Comparison of ENCODE assay signal across 8 cellular contexts in the genomic region with DNA sequence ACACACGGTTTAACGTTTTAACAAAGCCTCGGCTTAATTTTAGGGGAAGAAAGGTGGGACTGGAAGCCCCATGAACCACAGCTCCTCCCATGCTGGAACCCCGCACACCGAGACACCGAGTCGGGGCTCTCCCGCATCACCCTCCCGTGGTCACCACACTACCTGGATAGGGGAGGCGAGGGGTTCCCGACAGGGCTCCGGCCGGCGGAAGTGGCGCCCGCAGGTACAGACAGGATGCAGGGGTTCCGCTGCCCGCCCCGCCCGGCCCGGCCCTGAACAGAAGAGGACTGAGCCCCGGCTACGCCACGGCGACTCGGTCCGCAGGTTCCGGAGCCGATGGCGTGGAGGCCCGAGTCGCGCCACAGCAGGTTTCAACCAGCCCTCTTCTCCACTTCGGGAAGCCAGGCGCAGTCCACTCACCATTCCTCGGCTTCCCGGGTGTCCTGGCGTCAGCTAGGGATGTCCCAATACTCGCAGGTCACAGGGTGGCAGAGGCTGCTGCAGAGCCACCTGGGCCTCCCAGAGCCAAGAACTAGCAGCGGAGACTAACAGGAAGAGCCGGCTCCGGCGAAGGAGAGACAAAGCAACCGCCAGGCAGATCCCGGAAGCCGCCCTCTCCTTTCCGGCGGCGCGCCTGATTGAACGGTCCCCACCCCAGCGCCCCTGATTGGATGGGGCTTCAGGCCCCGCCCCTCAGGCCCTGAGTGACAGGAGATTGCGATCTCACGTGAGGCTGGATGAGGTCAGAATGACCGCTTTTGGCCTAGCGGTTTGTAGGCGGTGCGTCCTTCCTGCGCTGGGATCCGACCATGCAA. TPM values are rescaled to one million over a fixed set of nuclear protein-coding genes. Genes with fewer than 3 reads are reported as not detected.
DNase-seq lines count a peak whose midpoint lies in the region; ATAC-seq and FAIRE-seq lines count a peak whose summit lies in the region.

ZNF669 (minus strand) TSS at position 580 of the 815 bp plus-strand sequence; CDS start at position 423, 157 bp downstream.

- peaks cover 24% of the 10 kb centered on the region for H3K27me3 Mint-ChIP-seq in activated CD8-positive, alpha-beta memory T cell treated with anti-CD3 and anti-CD28 coated beads, Interleukin-2, amount 10 ng/mL, durations not matched to agents 7 days and 5 days

- peak; percentile 75 for FAIRE-seq in endometrium (lab: Jason Lieb, UNC)

- H3K9me3 ChIP-seq in mesodermal cell (ENCODE audit: control insufficient read depth, low read length) = peaks cover 39% of the 10 kb centered on the region

- peak within 1 kb of the TSS; percentile 94 for H3K27ac ChIP-seq in mesodermal cell (ENCODE audit: low read depth, low read length, severe bottlenecking)

- peak within 1 kb of the TSS; percentile 96 for H3K4me3 ChIP-seq in mesodermal cell (ENCODE audit: extremely low read depth, insufficient read depth, low read length, poor library complexity, severe bottlenecking)

- CTCF ChIA-PET in activated CD8-positive, alpha-beta memory T cell treated with anti-CD3 and anti-CD28 coated beads, Interleukin-2, amount 10 ng/mL, durations not matched to agents 7 days and 5 days (lab: Charles Lee) = no interaction called here

- peak within 1 kb of the TSS; percentile 85 for H3K4me3 Mint-ChIP-seq in activated CD8-positive, alpha-beta memory T cell treated with anti-CD3 and anti-CD28 coated beads, Interleukin-2, amount 10 ng/mL, durations not matched to agents 7 days and 5 days

- H3K27ac Mint-ChIP-seq in activated CD8-positive, alpha-beta memory T cell treated with anti-CD3 and anti-CD28 coated beads, Interleukin-2, amount 10 ng/mL, durations not matched to agents 7 days and 5 days = peak within 1 kb of the TSS; percentile 90

- peak; percentile 100 for ATAC-seq in GM21390 (IDR thresholded peaks at IDR 0.05; ENCODE audit: unreplicated experiment)
- peak; percentile 99 for ATAC-seq in activated CD8-positive, alpha-beta memory T cell treated with anti-CD3 and anti-CD28 coated beads, Interleukin-2, amount 10 ng/mL, durations not matched to agents 7 days and 5 days

- DNase-seq in Caki2 (ENCODE audit: low read depth) (peak; percentile 92), HUDEP-2 (lab: John Stamatoyannopoulos, UW; ENCODE audit: unreplicated experiment in 76 of 76) (peak in 69 of 76 experiments; percentile 17 to 92 (median 82)), NOMO-1 treated with dmso at 0.1 percent for 144 hours (lab: John Stamatoyannopoulos, UW; ENCODE audit: unreplicated experiment) (peak; percentile 95)
- DNase-seq in activated CD8-positive, alpha-beta memory T cell treated with anti-CD3 and anti-CD28 coated beads, Interleukin-2, amount 10 ng/mL, durations not matched to agents 7 days and 5 days = peak; percentile 95
- peak; percentile 77 for DNase-seq in stimulated activated CD8-positive, alpha-beta memory T cell treated with anti-CD3 and anti-CD28 coated beads, Interleukin-15, amount 100 ng/mL, for 24 hours (ENCODE audit: low read depth)

- peaks cover 29% of the 10 kb centered on the region for H3K9me3 Mint-ChIP-seq in activated CD8-positive, alpha-beta memory T cell treated with anti-CD3 and anti-CD28 coated beads, Interleukin-2, amount 10 ng/mL, durations not matched to agents 7 days and 5 days (ENCODE audit: low read depth)

- H3K4me1 ChIP-seq in mesodermal cell (ENCODE audit: control insufficient read depth, insufficient read depth, low read length, poor library complexity, severe bottlenecking) = no peaks in the 10 kb centered on the region

- H3K36me3 Mint-ChIP-seq in activated CD8-positive, alpha-beta memory T cell treated with anti-CD3 and anti-CD28 coated beads, Interleukin-2, amount 10 ng/mL, durations not matched to agents 7 days and 5 days = peaks cover 45% of the 10 kb centered on the region

- 0% methylated on average over 39 to 43 of the region's 61 CpGs for WGBS in mesodermal cell (ENCODE audit: insufficient coverage in 2 of 2), 2 experiments

- H3K4me1 Mint-ChIP-seq in activated CD8-positive, alpha-beta memory T cell treated with anti-CD3 and anti-CD28 coated beads, Interleukin-2, amount 10 ng/mL, durations not matched to agents 7 days and 5 days = peaks cover 15% of the 10 kb centered on the region

- in situ Hi-C loops in Caki2 (cut with HindIII; ENCODE audit: low pct_unique_long_range_greater_than_20kb, low sequenced_read_pairs) = no loop called here

- H3K36me3 ChIP-seq in mesodermal cell (ENCODE audit: control insufficient read depth, insufficient read depth, low read length) = peaks cover 40% of the 10 kb centered on the region

RNA-seq across cellular contexts. Expression of gene ZNF669, which starts in this region (rescaled TPM):
- total RNA-seq in Caki2 (2014; rRNA removed; shearing (Covaris generic); ENCODE audit: low replicate concordance) = 5.6 and 12.8 TPM in 2 replicates
- total RNA-seq in activated CD8-positive, alpha-beta memory T cell treated with anti-CD3 and anti-CD28 coated beads, Interleukin-2, amount 10 ng/mL, durations not matched to agents 7 days and 5 days = 1 to 10 TPM; 8.2 to 9.2 TPM
- 11.2 TPM for polyA plus RNA-seq in mesodermal cell (2013, experiment 1 of 2)
- polyA plus RNA-seq in mesodermal cell (2013, experiment 2 of 2) = 10.3 TPM

Comparison
In these comparisons a context has a peak if more than half of its experiments do, and no peak if none do; other contexts are left out.
1. Peak in every context shown above with its lines: DNase-seq, ATAC-seq, H3K4me3 ChIP-seq and H3K27ac ChIP-seq.